29 cellular contexts compared by ENCODE assay signal in the genomic region with DNA sequence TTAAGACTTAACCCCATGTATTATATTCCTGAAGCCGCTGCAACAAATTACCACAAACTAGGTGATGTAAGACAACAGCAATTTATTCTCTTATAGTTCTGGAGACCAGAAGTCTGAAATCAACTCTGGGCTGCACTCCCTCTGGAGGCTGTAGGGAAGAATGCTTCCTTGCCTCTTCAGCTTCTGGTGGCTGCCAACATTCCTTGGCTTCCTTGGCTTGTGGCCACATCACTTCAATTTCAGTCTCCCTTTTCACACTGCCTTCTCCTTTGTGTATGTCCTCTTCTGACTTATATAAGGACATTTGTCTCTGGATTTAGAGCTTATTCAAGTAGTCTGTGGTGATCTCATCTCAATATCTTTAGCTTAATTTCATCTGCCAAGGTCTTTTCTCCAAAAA.
A peak's percentile ranks its signal among the peaks of the same experiment; 100 is the strongest.
DNase-seq lines count a peak whose midpoint lies in the region; ATAC-seq, FAIRE-seq and TF ChIP-seq lines count a peak whose summit lies in the region.
"Had no signal": no experiment of that assay in that cellular context is flagged by ENCODE, and none has a peak within 500 bp of the region (broad histone marks: within the 10 kb centered on the region; RNA-seq: fewer than 3 reads in every experiment).

No MANE protein-coding gene starts in this region.

- TF ChIP-seq RAD21 in HCT116 (IDR thresholded peaks at IDR 0.05; ENCODE audit: low read depth) = no peak

- CTCF ChIA-PET in HCT116 (lab: Charles Lee) = no interaction called here

- no TSS peak for BruUV-seq in HCT116 (replicated peaks; lab: Mats Ljungman, UMichigan)

- no peaks in the 10 kb centered on the region for H3K79me2 ChIP-seq in HCT116 (ENCODE audit: insufficient read depth, low read length)
- H3K79me2 ChIP-seq in astrocyte (ENCODE audit: insufficient read depth, low read length) = no peaks in the 10 kb centered on the region

- H3K9ac ChIP-seq in HCT116 (ENCODE audit: low read length) (no peak overlapping the region), astrocyte (ENCODE audit: low read length) (no peak overlapping the region)

- TF ChIP-seq POLR2A in HCT116 (IDR thresholded peaks at IDR 0.05; ENCODE audit: borderline replicate concordance, extremely low read depth, insufficient read depth, insufficient read length) = no peak

- no peaks in the 10 kb centered on the region for H3K27me3 ChIP-seq in HCT116 (ENCODE audit: insufficient read depth, low read length)
- peaks cover 3% of the 10 kb centered on the region for H3K27me3 ChIP-seq in astrocyte (ENCODE audit: insufficient read depth, low read length)
- H3K27me3 ChIP-seq in WERI-Rb-1 (ENCODE audit: insufficient read depth, low read depth, severe bottlenecking) = peaks cover 51% of the 10 kb centered on the region
- H3K27me3 ChIP-seq: ovary, right atrium auricular region had no signal

- DNase-seq in EH (ENCODE audit: low read depth) (peak; percentile 15), HCT116 (ENCODE audit: low read depth, low spot score) (no peak), astrocyte (ENCODE audit: low read depth) (peak; percentile 3), fibroblast of pulmonary artery (ENCODE audit: low read depth) (peak; percentile 10), NCI-H69 (lab: John Stamatoyannopoulos, UW) (no peak), NCI-H2171 (lab: John Stamatoyannopoulos, UW) (no peak), WERI-Rb-1 (no peak)
- no peak for DNase-seq in T-helper 2 cell treated with Interferon-gamma antibody and Interleukin-4, amounts not matched to agents 5 μg/mL and 100 μg/mL, for 36 hours (ENCODE audit: low spot score)
- DNase-seq: activated CD4-positive, alpha-beta T cell treated with anti-CD3 and anti-CD28 coated beads, Interleukin-2, amount 10 ng/mL, durations not matched to agents 24 days and 14 days; activated CD8-positive, alpha-beta memory T cell treated with anti-CD3 and anti-CD28 coated beads, Interleukin-2, amount 10 ng/mL, durations not matched to agents 7 days and 5 days; activated naive CD4-positive, alpha-beta T cell treated with anti-CD3 and anti-CD28 coated beads, Interleukin-2, amount 50 U/mL, for 16 hours; anterior cingulate cortex; CD8-positive, alpha-beta T cell; DMS53; effector CD8-positive, alpha-beta T cell; immature natural killer cell; left ventricle myocardium inferior; MM.1S; natural killer cell; NCI-H1436 treated with DMSO at 0.1 percent for 48 hours; NCI-H748 treated with DMSO at 0.1 percent for 48 hours; ovary; SHP77 treated with DMSO at 0.1 percent for 48 hours; tibial artery had no signal

- TF ChIP-seq CTCF in HCT116 (IDR thresholded peaks at IDR 0.05 in 2 of 3, conservative IDR thresholded peaks at IDR 0.05 in 1 of 3; ENCODE audit: borderline replicate concordance in 1 of 3, insufficient read depth in 1 of 3, low read depth in 2 of 3, low read length in 2 of 3) (peak in 2 of 3 experiments; percentile 18 to 21; a peak in 2 of 6 replicates), astrocyte (IDR thresholded peaks at IDR 0.05; ENCODE audit: insufficient read depth, low read depth, low read length) (no peak), fibroblast of pulmonary artery (IDR thresholded peaks at IDR 0.05; ENCODE audit: low read length, missing control alignments) (peak; percentile 10), WERI-Rb-1 (IDR thresholded peaks at IDR 0.05; ENCODE audit: low read depth, low read length) (no peak)

- no peaks in the 10 kb centered on the region for H3K4me1 Mint-ChIP-seq in astrocyte (ENCODE audit: low read depth, unreplicated experiment)
- H3K4me1 Mint-ChIP-seq in T-helper 2 cell treated with Interferon-gamma antibody and Interleukin-4, amounts not matched to agents 5 μg/mL and 100 μg/mL, for 36 hours (ENCODE audit: low read depth) = no peaks in the 10 kb centered on the region
- H3K4me1 Mint-ChIP-seq: activated CD4-positive, alpha-beta T cell treated with anti-CD3 and anti-CD28 coated beads, Interleukin-2, amount 10 ng/mL, durations not matched to agents 24 days and 14 days; activated CD8-positive, alpha-beta memory T cell treated with anti-CD3 and anti-CD28 coated beads, Interleukin-2, amount 10 ng/mL, durations not matched to agents 7 days and 5 days; immature natural killer cell; mesothelial cell of epicardium; natural killer cell had no signal

- peaks cover 15% of the 10 kb centered on the region for H3K9me3 Mint-ChIP-seq in astrocyte (ENCODE audit: unreplicated experiment)
- no peaks in the 10 kb centered on the region for H3K9me3 Mint-ChIP-seq in T-helper 2 cell treated with Interferon-gamma antibody and Interleukin-4, amounts not matched to agents 5 μg/mL and 100 μg/mL, for 36 hours
- H3K9me3 Mint-ChIP-seq: activated CD4-positive, alpha-beta T cell treated with anti-CD3 and anti-CD28 coated beads, Interleukin-2, amount 10 ng/mL, durations not matched to agents 24 days and 14 days; activated T-helper 1 cell treated with anti-CD3 and anti-CD28 coated beads, Interleukin-12 subunit alpha, Interleukin-12 subunit beta, Interleukin-2, Interleukin-4 antibody, amounts not matched to agents 30 ng/mL and 10 ng/mL and 1 ng/mL, durations not matched to agents 14 hours and 24 hours and 36 hours; stimulated activated naive CD8-positive, alpha-beta T cell treated with anti-CD3 and anti-CD28 coated beads, Interleukin-15, Interleukin-2, amounts not matched to agents 100 ng/mL and 50 ng/mL, for 24 hours had no signal

- no peaks in the 10 kb centered on the region for H3K36me3 ChIP-seq in HCT116 (ENCODE audit: control insufficient read depth in 1 of 2, insufficient read depth in 2 of 2, low read length in 2 of 2)
- no peaks in the 10 kb centered on the region for H3K36me3 ChIP-seq in astrocyte (ENCODE audit: insufficient read depth, low read length)
- no peaks in the 10 kb centered on the region for H3K36me3 ChIP-seq in WERI-Rb-1
- H3K36me3 ChIP-seq: left ventricle myocardium inferior, ovary, right atrium auricular region, tibial artery had no signal

- H3K4me2 ChIP-seq in HCT116 (ENCODE audit: low read length) = no peak overlapping the region
- H3K4me2 ChIP-seq in astrocyte (ENCODE audit: low read length) = no peak overlapping the region

- no peak overlapping the region for H3K4me3 Mint-ChIP-seq in astrocyte (ENCODE audit: unreplicated experiment)
- H3K4me3 Mint-ChIP-seq in T-helper 2 cell treated with Interferon-gamma antibody and Interleukin-4, amounts not matched to agents 5 μg/mL and 100 μg/mL, for 36 hours = no peak overlapping the region
- H3K4me3 Mint-ChIP-seq: activated CD4-positive, alpha-beta T cell treated with anti-CD3 and anti-CD28 coated beads, Interleukin-2, amount 10 ng/mL, durations not matched to agents 24 days and 14 days; activated CD8-positive, alpha-beta memory T cell treated with anti-CD3 and anti-CD28 coated beads, Interleukin-2, amount 10 ng/mL, durations not matched to agents 7 days and 5 days; activated T-helper 1 cell treated with anti-CD3 and anti-CD28 coated beads, Interleukin-12 subunit alpha, Interleukin-12 subunit beta, Interleukin-2, Interleukin-4 antibody, amounts not matched to agents 30 ng/mL and 10 ng/mL and 1 ng/mL, durations not matched to agents 14 hours and 24 hours and 36 hours; CD8-positive, alpha-beta T cell; immature natural killer cell; mesothelial cell of epicardium; natural killer cell; stimulated activated naive CD8-positive, alpha-beta T cell treated with anti-CD3 and anti-CD28 coated beads, Interleukin-15, Interleukin-2, amounts not matched to agents 100 ng/mL and 50 ng/mL, for 24 hours had no signal

- H4K20me1 ChIP-seq in HCT116 (ENCODE audit: insufficient read depth) = no peaks in the 10 kb centered on the region
- no peaks in the 10 kb centered on the region for H4K20me1 ChIP-seq in astrocyte (ENCODE audit: insufficient read depth, low read length)

- RAD21 ChIA-PET in HCT116 (lab: Charles Lee; ENCODE audit: low non-redundant PET in 1 of 2, low total read pairs in 2 of 2, uncharacterized antibody in 2 of 2, unreplicated experiment in 2 of 2) = no interaction called here

- H3K27ac Mint-ChIP-seq in astrocyte (ENCODE audit: unreplicated experiment) = no peak overlapping the region
- H3K27ac Mint-ChIP-seq in T-helper 2 cell treated with Interferon-gamma antibody and Interleukin-4, amounts not matched to agents 5 μg/mL and 100 μg/mL, for 36 hours = no peak overlapping the region
- H3K27ac Mint-ChIP-seq: activated CD4-positive, alpha-beta T cell treated with anti-CD3 and anti-CD28 coated beads, Interleukin-2, amount 10 ng/mL, durations not matched to agents 24 days and 14 days; activated CD8-positive, alpha-beta memory T cell treated with anti-CD3 and anti-CD28 coated beads, Interleukin-2, amount 10 ng/mL, durations not matched to agents 7 days and 5 days; activated T-helper 1 cell treated with anti-CD3 and anti-CD28 coated beads, Interleukin-12 subunit alpha, Interleukin-12 subunit beta, Interleukin-2, Interleukin-4 antibody, amounts not matched to agents 30 ng/mL and 10 ng/mL and 1 ng/mL, durations not matched to agents 14 hours and 24 hours and 36 hours; CD8-positive, alpha-beta T cell; mesothelial cell of epicardium; natural killer cell; stimulated activated naive CD8-positive, alpha-beta T cell treated with anti-CD3 and anti-CD28 coated beads, Interleukin-15, Interleukin-2, amounts not matched to agents 100 ng/mL and 50 ng/mL, for 24 hours had no signal

- H2AFZ ChIP-seq in HCT116 (ENCODE audit: low read depth, low read length, poor library complexity, severe bottlenecking) (no peak overlapping the region), astrocyte (ENCODE audit: low read depth, low read length) (no peak overlapping the region)

- no peaks in the 10 kb centered on the region for H3K36me3 Mint-ChIP-seq in astrocyte (ENCODE audit: low read depth, unreplicated experiment)
- H3K36me3 Mint-ChIP-seq in T-helper 2 cell treated with Interferon-gamma antibody and Interleukin-4, amounts not matched to agents 5 μg/mL and 100 μg/mL, for 36 hours (ENCODE audit: low read depth) = no peaks in the 10 kb centered on the region
- H3K36me3 Mint-ChIP-seq: activated CD8-positive, alpha-beta memory T cell treated with anti-CD3 and anti-CD28 coated beads, Interleukin-2, amount 10 ng/mL, durations not matched to agents 7 days and 5 days; CD8-positive, alpha-beta T cell; mesothelial cell of epicardium; natural killer cell had no signal

- FAIRE-seq in astrocyte (lab: Jason Lieb, UNC) = no peak
- FAIRE-seq: H1 had no signal

- H3K27ac ChIP-seq in HCT116 (ENCODE audit: low read depth, low read length) (no peak overlapping the region), astrocyte (ENCODE audit: low read depth, low read length) (no peak overlapping the region), WERI-Rb-1 (no peak overlapping the region)
- H3K27ac ChIP-seq: left ventricle myocardium inferior, ovary, right atrium auricular region, tibial artery had no signal

- intact Hi-C loops in HCT116 (cut with micrococcal nuclease) = no loop called here

- no peaks in the 10 kb centered on the region for H3K9me2 ChIP-seq in HCT116 (ENCODE audit: insufficient read depth)

- no peak for ATAC-seq in HCT116
- ATAC-seq: activated CD8-positive, alpha-beta memory T cell treated with anti-CD3 and anti-CD28 coated beads, Interleukin-2, amount 10 ng/mL, durations not matched to agents 7 days and 5 days; CD8-positive, alpha-beta T cell; natural killer cell had no signal

- no peak overlapping the region for H3K4me3 ChIP-seq in HCT116 (replicated peaks in 1 of 2; ENCODE audit: low read depth in 1 of 2, low read length in 2 of 2)
- no peak overlapping the region for H3K4me3 ChIP-seq in astrocyte (ENCODE audit: insufficient read depth, low read depth, low read length)
- no peak overlapping the region for H3K4me3 ChIP-seq in fibroblast of pulmonary artery (replicated peaks; ENCODE audit: low read depth, low read length)
- H3K4me3 ChIP-seq in WERI-Rb-1 (ENCODE audit: low read depth, low read length) = no peak overlapping the region
- H3K4me3 ChIP-seq: left ventricle myocardium inferior, ovary, right atrium auricular region, tibial artery had no signal

- H3K9me3 ChIP-seq in HCT116 (ENCODE audit: control insufficient read depth in 1 of 2, insufficient read depth in 1 of 2, low read depth in 1 of 2, low read length in 2 of 2) = no peaks in the 10 kb centered on the region
- H3K9me3 ChIP-seq in astrocyte (ENCODE audit: insufficient read depth, low read depth, low read length) = no peaks in the 10 kb centered on the region
- peaks cover 10% of the 10 kb centered on the region for H3K9me3 ChIP-seq in WERI-Rb-1 (ENCODE audit: severe bottlenecking)
- H3K9me3 ChIP-seq: ovary had no signal

- POLR2A ChIA-PET in HCT116 (lab: Charles Lee) = no interaction called here

- H3K4me1 ChIP-seq in HCT116 (ENCODE audit: control insufficient read depth in 1 of 2, insufficient read depth in 2 of 2, low read length in 2 of 2) (peaks cover 16 to 24% of the 10 kb centered on the region in 2 experiments), astrocyte (ENCODE audit: insufficient read depth, low read length) (peaks cover 5% of the 10 kb centered on the region)
- H3K4me1 ChIP-seq: left ventricle myocardium inferior, right atrium auricular region, tibial artery had no signal

- peaks cover 19% of the 10 kb centered on the region for H3K27me3 Mint-ChIP-seq in astrocyte (ENCODE audit: low read depth, unreplicated experiment)
- H3K27me3 Mint-ChIP-seq in T-helper 2 cell treated with Interferon-gamma antibody and Interleukin-4, amounts not matched to agents 5 μg/mL and 100 μg/mL, for 36 hours (ENCODE audit: low read depth) = peaks cover 10% of the 10 kb centered on the region

Comparison
In these comparisons a context has a peak if more than half of its experiments do, and no peak if none do; other contexts are left out.
1. DNase-seq: peak in EH (single experiment), astrocyte (single experiment) and fibroblast of pulmonary artery (single experiment); none in HCT116 (single experiment), NCI-H69 (single experiment), T-helper 2 cell treated with Interferon-gamma antibody and Interleukin-4, amounts not matched to agents 5 μg/mL and 100 μg/mL, for 36 hours (single experiment), NCI-H2171 (single experiment) and WERI-Rb-1 (single experiment).
2. CTCF ChIP-seq: peak in HCT116 (2 of 3) and fibroblast of pulmonary artery (single experiment); none in astrocyte (single experiment) and WERI-Rb-1 (single experiment).